In genomic region chr15:83206971-83207621, GRCh38 we compare ENCODE assay signal across 8 cellular contexts. TPM values are rescaled to one million over a fixed set of nuclear protein-coding genes. Genes with fewer than 3 reads are reported as not detected.
A peak's percentile ranks its signal among the peaks of the same experiment; 100 is the strongest.
DNase-seq lines count a peak whose midpoint lies in the region; ATAC-seq and TF ChIP-seq lines count a peak whose summit lies in the region.

No MANE protein-coding gene starts in this region.

- no peak for TF ChIP-seq EP300 in SK-N-SH (IDR thresholded peaks at IDR 0.05; ENCODE audit: borderline replicate concordance in 1 of 2, low read depth in 1 of 2, low read length in 1 of 2)

- peaks cover 15% of the 10 kb centered on the region for H4K20me1 ChIP-seq in SK-N-SH (ENCODE audit: insufficient read depth)

- no peaks in the 10 kb centered on the region for H3K9me3 ChIP-seq in SK-N-SH

- peak overlapping the region; percentile 34; the same call in 1 of the 2 replicates for H2AFZ ChIP-seq in SK-N-SH (ENCODE audit: low read depth)

- no peak for TF ChIP-seq RAD21 in SK-N-SH (IDR thresholded peaks at IDR 0.05; ENCODE audit: low read length)

- H3K27me3 ChIP-seq in SK-N-SH (ENCODE audit: insufficient read depth) (no peaks in the 10 kb centered on the region), dorsolateral prefrontal cortex (no peaks in the 10 kb centered on the region)

- peak overlapping the region; percentile 83 for H3K9ac ChIP-seq in SK-N-SH

- CTCF ChIA-PET in SK-N-SH (lab: Yijun Ruan, JAX) = interaction anchor here (1.1 to 6.1 kb wide), 3 partner anchors 22 to 196 kb away, joined by 3 to 24 read pairs (median 10); partner anchors contain the start of gene C15orf40

- 1% methylated on average over 15 of the region's 89 CpGs for WGBS in SK-N-SH (ENCODE audit: low lambda C conversion rate)

- H3K27ac ChIP-seq in SK-N-SH (ENCODE audit: low read depth in 2 of 2, low read length in 1 of 2) (peak overlapping the region; percentile 77 to 93), dorsolateral prefrontal cortex (peak overlapping the region in 58 of 59 donors; percentile 46 to 95 (median 87))

- no peaks in the 10 kb centered on the region for H3K9me2 ChIP-seq in SK-N-SH

- DNase-seq in NCI-H1417 (lab: John Stamatoyannopoulos, UW) (peak; percentile 33 to 86 (median 85)), NCI-H1417 treated with DMSO at 0.1 percent for 48 hours (lab: John Stamatoyannopoulos, UW) (no peak), HFF-Myc (ENCODE audit: extremely low read depth, low read depth) (no peak), SK-N-SH (peak; percentile 87), dorsolateral prefrontal cortex (peak in 9 of 10 donors; percentile 17 to 64 (median 35)), left kidney (ENCODE audit: low read depth, low spot score) (peak; percentile 87), LoVo (ENCODE audit: low spot score) (no peak)
- DNase-seq in stimulated activated naive CD8-positive, alpha-beta T cell treated with anti-CD3 and anti-CD28 coated beads, Interleukin-15, Interleukin-2, amounts not matched to agents 100 U/mL and 50 U/mL, for 24 hours = peak; percentile 26

- H3K4me2 ChIP-seq in SK-N-SH = peak overlapping the region; percentile 82

- intact Hi-C loops in dorsolateral prefrontal cortex (cut with DNase I) = loop anchor here (1.0 to 5.0 kb wide), 5 partner anchors 140 to 196 kb away; partner anchors contain the start of genes BTBD1 (in 2 of the 2) and C15orf40 (in 2 of the 2)

- H3K36me3 ChIP-seq in SK-N-SH (replicated peaks in 1 of 2; ENCODE audit: control insufficient read depth in 1 of 2, insufficient read depth in 2 of 2, low read length in 1 of 2) = no peaks in the 10 kb centered on the region

- peaks cover 35% of the 10 kb centered on the region for H3F3A ChIP-seq in SK-N-SH (replicated peaks; ENCODE audit: insufficient read depth)

- POLR2A ChIA-PET in SK-N-SH (lab: Yijun Ruan, JAX) = interaction anchor here (0.9 to 1.6 kb wide), 2 partner anchors 194 to 195 kb away, joined by 3 read pairs; no protein-coding TSS in a partner anchor

- no peak for TF ChIP-seq CTCF in HFF-Myc (IDR thresholded peaks at IDR 0.05; ENCODE audit: low read depth, low read length, missing control alignments)
- TF ChIP-seq CTCF in SK-N-SH (IDR thresholded peaks at IDR 0.05) = no peak
- TF ChIP-seq CTCF in dorsolateral prefrontal cortex (IDR thresholded peaks at IDR 0.05 in 54 of 56, conservative IDR thresholded peaks at IDR 0.05 in 2 of 56; ENCODE audit: low read depth in 1 of 56, partially characterized antibody in 56 of 56) = peak in 3 of 56 donors; percentile 6 to 20 (median 12)

- H3K4me1 ChIP-seq in SK-N-SH (ENCODE audit: control insufficient read depth in 1 of 2, insufficient read depth in 2 of 2, low read depth in 1 of 2, low read length in 1 of 2) = peaks cover 0 to 30% of the 10 kb centered on the region in 2 experiments; a peak in 2 of 4 replicates

- H3K4me3 ChIP-seq in HFF-Myc (replicated peaks; ENCODE audit: low read depth, low read length) = peak overlapping the region; percentile 84
- peak overlapping the region; percentile 66 to 86 for H3K4me3 ChIP-seq in SK-N-SH (ENCODE audit: low read depth in 2 of 2, low read length in 1 of 2)
- H3K4me3 ChIP-seq in dorsolateral prefrontal cortex = peak overlapping the region; percentile 61 to 96 (median 86)

- peaks cover 49% of the 10 kb centered on the region for H3K79me2 ChIP-seq in SK-N-SH (ENCODE audit: insufficient read depth)

- ATAC-seq in stimulated activated naive CD8-positive, alpha-beta T cell treated with anti-CD3 and anti-CD28 coated beads, Interleukin-15, Interleukin-2, amounts not matched to agents 100 U/mL and 50 U/mL, for 24 hours = no peak

TF ChIP-seq in SK-N-SH, 30 proteins besides CTCF, POLR2A, EP300 and RAD21:
- TF ChIP-seq USF2 (IDR thresholded peaks at IDR 0.05; ENCODE audit: borderline replicate concordance, low read depth, low read length) (no peak), TAF1 (IDR thresholded peaks at IDR 0.05; ENCODE audit: borderline replicate concordance, low read depth, low read length) (peak; percentile 32; the same call in 1 of the 2 replicates), FOXM1 (IDR thresholded peaks at IDR 0.05; ENCODE audit: low read depth) (0 out of 2 replicates have a peak, but pooled peaks have one; percentile 10), SIN3A (IDR thresholded peaks at IDR 0.05; ENCODE audit: borderline replicate concordance, low read depth, low read length) (no peak), MXI1 (IDR thresholded peaks at IDR 0.05; ENCODE audit: low read depth, low read length) (peak; percentile 33; the same call in 1 of the 2 replicates), REST (IDR thresholded peaks at IDR 0.05; ENCODE audit: low read depth, low read length) (no peak), YY1 (IDR thresholded peaks at IDR 0.05; ENCODE audit: low read depth) (0 out of 2 replicates have a peak, but pooled peaks have one; percentile 68)

RNA-seq across cellular contexts. Expression of gene HDGFL3, which starts 0.5 kb away (rescaled TPM):
- 8.0 and 9.2 TPM in 2 replicates for polyA plus RNA-seq in SK-N-SH (2012; rRNA removed)
- polyA plus RNA-seq in SK-N-SH (2012; cell fraction: cytosol; rRNA removed) = 13.6 and 29.0 TPM in 2 replicates
- polyA plus RNA-seq in SK-N-SH (2012; cell fraction: nucleus; rRNA removed) = 2.6 and 4.8 TPM in 2 replicates
- total RNA-seq in dorsolateral prefrontal cortex = 100 to 1,000 TPM in 93 of 120 experiments, 10 to 100 TPM in 27; 80.3 to 166 (median 119) TPM

Comparison
In these comparisons a context has a peak if more than half of its experiments do, and no peak if none do; other contexts are left out.
1. DNase-seq: peak in NCI-H1417 (3 of 3), SK-N-SH (single experiment), dorsolateral prefrontal cortex (9 of 10), left kidney (single experiment) and stimulated activated naive CD8-positive, alpha-beta T cell treated with anti-CD3 and anti-CD28 coated beads, Interleukin-15, Interleukin-2, amounts not matched to agents 100 U/mL and 50 U/mL, for 24 hours (single experiment); none in NCI-H1417 treated with DMSO at 0.1 percent for 48 hours (single experiment), HFF-Myc (single experiment) and LoVo (single experiment).
2. Peak in every context shown above with its lines, with median percentiles within 50 percentile points of each other: H3K4me3 ChIP-seq.